8 cellular contexts compared by ENCODE assay signal in the genomic region with DNA sequence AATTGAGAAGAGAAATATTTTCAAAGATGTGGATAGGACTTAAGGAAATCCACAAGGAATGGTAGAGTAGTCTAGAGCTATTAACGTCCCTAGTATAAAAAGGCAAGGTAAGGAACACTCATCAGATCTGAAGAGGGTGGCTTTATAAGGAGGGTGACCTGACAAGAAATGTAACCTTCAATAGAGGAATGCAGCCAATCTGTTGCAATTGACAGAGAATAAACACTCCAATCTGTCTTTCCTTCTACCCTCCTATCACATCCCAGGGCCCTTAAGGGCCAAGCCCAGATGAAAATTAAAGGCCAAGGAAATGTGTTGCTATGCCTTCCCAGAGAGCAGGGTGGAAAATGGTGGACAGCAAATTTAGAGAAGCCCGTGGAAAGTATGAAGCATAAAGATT.
"Had no signal": no experiment of that assay in that cellular context is flagged by ENCODE, and none has a peak within 500 bp of the region (broad histone marks: within the 10 kb centered on the region; RNA-seq: fewer than 3 reads in every experiment).

No MANE protein-coding gene starts in this region.

- H2AFZ ChIP-seq: GM23248 had no signal

- ATAC-seq: HCT116, HepG2 had no signal

- H3K4me1 ChIP-seq: HAP-1 had no signal

- H3K36me3 ChIP-seq: HAP-1 had no signal

- H3K27ac ChIP-seq: GM23248, HL-60 had no signal

- H3K4me3 ChIP-seq: GM23248, HAP-1 had no signal

- H3K9me3 ChIP-seq: HAP-1 had no signal

- FAIRE-seq: HepG2 had no signal

- H3K9ac ChIP-seq: GM23248 had no signal

- DNase-seq: GM23248, H7, HFFc6, KBM-7 had no signal
